ENCODE assay signal across 10 cellular contexts in the genomic region with DNA sequence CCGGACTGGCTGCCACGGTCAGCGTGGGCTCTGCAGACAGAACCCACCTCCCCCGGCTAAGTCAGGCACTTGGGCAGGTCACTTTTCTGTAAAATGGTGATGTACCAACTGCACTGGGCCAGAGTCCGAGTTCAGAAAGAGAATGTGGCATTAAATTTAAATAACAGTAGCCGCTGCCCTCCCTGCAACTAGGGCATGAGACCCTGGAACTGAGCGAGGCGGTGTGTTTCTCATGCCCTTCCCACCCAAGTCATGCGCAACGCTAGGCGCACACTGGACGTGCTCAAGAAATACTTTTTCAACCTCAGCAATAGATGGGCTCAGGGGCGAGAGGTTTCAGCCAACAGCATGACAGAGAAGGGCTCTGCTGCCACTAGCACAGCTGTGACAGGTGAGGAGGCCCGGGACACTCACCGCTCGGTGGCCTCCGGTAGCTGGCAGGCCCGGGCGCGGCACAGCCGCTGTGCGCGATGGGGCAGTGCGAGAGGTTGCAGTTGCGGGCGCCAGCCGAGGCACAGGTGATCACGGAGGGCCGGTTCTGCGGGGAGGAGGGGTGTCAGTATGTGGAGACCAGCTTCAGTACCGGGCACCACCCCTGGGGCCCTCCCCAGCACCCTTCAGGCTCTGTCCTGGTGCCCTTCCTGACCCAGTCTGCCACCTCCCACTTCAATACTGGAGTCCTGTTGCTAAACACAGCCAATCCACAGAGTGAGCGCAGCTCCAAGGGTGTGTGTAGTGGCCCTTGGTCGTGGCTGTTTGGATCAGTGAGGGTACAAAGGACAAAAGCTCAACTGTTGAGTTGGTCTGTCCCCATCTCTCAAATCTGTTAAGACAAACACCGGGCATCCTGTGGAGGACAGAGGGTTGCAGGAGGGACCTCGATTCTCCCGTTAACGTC.
DNase-seq lines count a peak whose midpoint lies in the region; ATAC-seq and TF ChIP-seq lines count a peak whose summit lies in the region.
"Had no signal": no experiment of that assay in that cellular context is flagged by ENCODE, and none has a peak within 500 bp of the region (broad histone marks: within the 10 kb centered on the region; RNA-seq: fewer than 3 reads in every experiment).

No MANE protein-coding gene starts in this region.

- CTCF ChIA-PET in naive thymus-derived CD4-positive, alpha-beta T cell (lab: Charles Lee): no interaction called here

- 93 to 96% methylated on average over 26 to 37 of the region's 37 CpGs for WGBS in endodermal cell (ENCODE audit: insufficient coverage in 1 of 2, insufficient read length in 1 of 2), 2 experiments
- WGBS in testis, 2 donors: 81 to 87% methylated on average over 16 to 37 of the region's 37 CpGs

- peak; percentile 14 for ATAC-seq in naive thymus-derived CD4-positive, alpha-beta T cell

- H3K4me3 Mint-ChIP-seq in endodermal cell: no peak overlapping the region
- no peak overlapping the region for H3K4me3 Mint-ChIP-seq in naive thymus-derived CD4-positive, alpha-beta T cell

- H3K36me3 ChIP-seq in WERI-Rb-1 (peaks cover 84% of the 10 kb centered on the region), endodermal cell (ENCODE audit: control insufficient read depth, insufficient read depth, low read length) (peaks cover 40% of the 10 kb centered on the region), testis (ENCODE audit: low read depth, missing control alignments) (no peaks in the 10 kb centered on the region)
- peaks cover 0 to 89% (median 6%) of the 10 kb centered on the region in 3 experiments for H3K36me3 ChIP-seq in naive thymus-derived CD4-positive, alpha-beta T cell (ENCODE audit: control insufficient read depth in 2 of 3, insufficient read depth in 3 of 3, low read length in 3 of 3)

- H3K27ac Mint-ChIP-seq in endodermal cell: peak overlapping the region; percentile 56
- H3K27ac Mint-ChIP-seq in naive thymus-derived CD4-positive, alpha-beta T cell: peak overlapping the region in 3 of 9 donors; percentile 13 to 68 (median 54)

- no peak overlapping the region for H3K9ac ChIP-seq in endodermal cell (ENCODE audit: extremely low read depth, low read length, poor library complexity, severe bottlenecking)

- TF ChIP-seq CTCF in WERI-Rb-1 (IDR thresholded peaks at IDR 0.05; ENCODE audit: low read depth, low read length): no peak
- TF ChIP-seq CTCF in endodermal cell (conservative IDR thresholded peaks at IDR 0.05): no peak
- TF ChIP-seq CTCF in testis (IDR thresholded peaks at IDR 0.05): no peak

- no peak for TF ChIP-seq POLR2A in testis (IDR thresholded peaks at IDR 0.05)

- POLR2A ChIA-PET in naive thymus-derived CD4-positive, alpha-beta T cell (lab: Charles Lee): no interaction called here

- no peaks in the 10 kb centered on the region for H3K27me3 Mint-ChIP-seq in endodermal cell (ENCODE audit: insufficient read depth)
- no peaks in the 10 kb centered on the region for H3K27me3 Mint-ChIP-seq in naive thymus-derived CD4-positive, alpha-beta T cell

- peaks cover 2% of the 10 kb centered on the region for H3K4me1 Mint-ChIP-seq in endodermal cell
- peaks cover 0 to 11% (median 5%) of the 10 kb centered on the region in 7 donors for H3K4me1 Mint-ChIP-seq in naive thymus-derived CD4-positive, alpha-beta T cell

- peaks cover 5% of the 10 kb centered on the region for H3K4me1 ChIP-seq in endodermal cell (ENCODE audit: control insufficient read depth, insufficient read depth, low read length)
- H3K4me1 ChIP-seq in naive thymus-derived CD4-positive, alpha-beta T cell (ENCODE audit: control insufficient read depth in 2 of 2, insufficient read depth in 2 of 2, low read length in 2 of 2): no peaks in the 10 kb centered on the region
- peaks cover 47% of the 10 kb centered on the region for H3K4me1 ChIP-seq in testis

- intact Hi-C loops in naive thymus-derived CD4-positive, alpha-beta T cell (cut with micrococcal nuclease): no loop called here
- intact Hi-C loops in testis (cut with DNase I; ENCODE audit: low total_unique reads): no loop called here

- H3K4me3 ChIP-seq in WERI-Rb-1 (ENCODE audit: low read depth, low read length) (no peak overlapping the region), endodermal cell (ENCODE audit: low read length) (no peak overlapping the region), testis (no peak overlapping the region)
- H3K4me3 ChIP-seq in naive thymus-derived CD4-positive, alpha-beta T cell (ENCODE audit: low read length): no peak overlapping the region

- H3K9me3 Mint-ChIP-seq in endodermal cell: no peaks in the 10 kb centered on the region
- no peaks in the 10 kb centered on the region for H3K9me3 Mint-ChIP-seq in naive thymus-derived CD4-positive, alpha-beta T cell

- H3K36me3 Mint-ChIP-seq in endodermal cell (ENCODE audit: low read depth): peaks cover 37% of the 10 kb centered on the region
- H3K36me3 Mint-ChIP-seq in naive thymus-derived CD4-positive, alpha-beta T cell: peaks cover 9 to 32% (median 11%) of the 10 kb centered on the region in 5 donors

- in situ Hi-C loops in G401 (cut with HindIII; ENCODE audit: low sequenced_read_pairs): no loop called here

- H3K27ac ChIP-seq in WERI-Rb-1 (peak overlapping the region; percentile 77), endodermal cell (ENCODE audit: low read depth, low read length) (peak overlapping the region; percentile 7), testis (peak overlapping the region; percentile 5 to 18)
- H3K27ac ChIP-seq in naive thymus-derived CD4-positive, alpha-beta T cell (ENCODE audit: low read depth, low read length): no peak overlapping the region

- H3K27me3 ChIP-seq in WERI-Rb-1 (ENCODE audit: insufficient read depth, low read depth, severe bottlenecking): no peaks in the 10 kb centered on the region
- H3K27me3 ChIP-seq in endodermal cell (ENCODE audit: control insufficient read depth, insufficient read depth, low read length, poor library complexity, severe bottlenecking): no peaks in the 10 kb centered on the region
- H3K27me3 ChIP-seq in naive thymus-derived CD4-positive, alpha-beta T cell (ENCODE audit: control insufficient read depth in 2 of 2, insufficient read depth in 2 of 2, low read length in 2 of 2): no peaks in the 10 kb centered on the region
- no peaks in the 10 kb centered on the region for H3K27me3 ChIP-seq in testis

- DNase-seq in WERI-Rb-1 (no peak), endodermal cell (peak; percentile 46), testis (no peak), NCI-H2029 (lab: John Stamatoyannopoulos, UW) (no peak), G401 (ENCODE audit: low spot score) (no peak), NCI-H1417 (lab: John Stamatoyannopoulos, UW) (no peak), cortex of kidney (lab: John Stamatoyannopoulos, UW) (no peak)
- no peak for DNase-seq in naive thymus-derived CD4-positive, alpha-beta T cell
- DNase-seq: Calu3, NCI-H774 had no signal

- H3K9me3 ChIP-seq in WERI-Rb-1 (ENCODE audit: severe bottlenecking) (no peaks in the 10 kb centered on the region), endodermal cell (ENCODE audit: control insufficient read depth, low read length) (no peaks in the 10 kb centered on the region), testis (no peaks in the 10 kb centered on the region)
- no peaks in the 10 kb centered on the region for H3K9me3 ChIP-seq in naive thymus-derived CD4-positive, alpha-beta T cell (ENCODE audit: control insufficient read depth in 2 of 3, low read length in 3 of 3)
